Comparison of ENCODE assay signal across 34 cellular contexts in the genomic region with DNA sequence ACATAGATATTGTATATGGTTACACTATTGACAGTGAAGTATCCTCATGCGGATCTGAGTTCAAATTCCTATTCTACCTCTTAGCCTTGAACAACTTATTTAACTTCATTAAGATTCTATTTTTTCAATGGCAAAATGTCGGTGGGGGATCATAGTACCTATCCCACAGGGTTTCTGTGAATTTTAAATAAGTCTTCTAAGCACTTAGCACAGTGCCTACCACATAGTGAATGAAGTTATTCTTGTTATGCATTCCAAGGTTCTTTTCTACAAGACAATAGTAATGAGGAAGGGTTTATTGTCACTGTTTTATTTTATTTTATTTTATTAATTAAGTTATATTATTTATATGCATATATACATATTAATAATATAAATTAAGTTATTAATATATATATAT. TPM values are rescaled to one million over a fixed set of nuclear protein-coding genes. Genes with fewer than 3 reads are reported as not detected.
"Had no signal": no experiment of that assay in that cellular context is flagged by ENCODE, and none has a peak within 500 bp of the region (broad histone marks: within the 10 kb centered on the region; RNA-seq: fewer than 3 reads in every experiment).

No MANE protein-coding gene starts in this region.

- H3K27me3 ChIP-seq: brain microvascular endothelial cell, gastroesophageal sphincter, hepatocyte, right lobe of liver, tibial nerve had no signal

- H3K9me3 ChIP-seq: gastroesophageal sphincter, right lobe of liver, tibial nerve had no signal

- H3K4me2 ChIP-seq: hepatocyte had no signal

- H3K36me3 ChIP-seq: brain microvascular endothelial cell, gastroesophageal sphincter, right lobe of liver, tibial nerve had no signal

- H3K4me1 Mint-ChIP-seq: activated CD4-positive, alpha-beta memory T cell treated with anti-CD3 and anti-CD28 coated beads, Interleukin-2, amount 10 ng/mL, durations not matched to agents 7 days and 5 days; activated CD4-positive, alpha-beta T cell treated with anti-CD3 and anti-CD28 coated beads, Interleukin-2, amount 10 ng/mL, durations not matched to agents 7 days and 5 days; activated CD8-positive, alpha-beta memory T cell treated with anti-CD3 and anti-CD28 coated beads, Interleukin-2, amount 10 ng/mL, durations not matched to agents 7 days and 5 days; activated naive CD4-positive, alpha-beta T cell treated with anti-CD3 and anti-CD28 coated beads, Interleukin-2, amount 10 ng/mL, durations not matched to agents 7 days and 5 days; nephron had no signal

- H3K36me3 Mint-ChIP-seq: activated CD8-positive, alpha-beta memory T cell treated with anti-CD3 and anti-CD28 coated beads, Interleukin-2, amount 10 ng/mL, durations not matched to agents 7 days and 5 days; activated naive CD4-positive, alpha-beta T cell treated with anti-CD3 and anti-CD28 coated beads, Interleukin-2, amount 10 ng/mL, durations not matched to agents 7 days and 5 days had no signal

- H3K79me2 ChIP-seq: hepatocyte had no signal

- H3K4me3 ChIP-seq: coronary artery, gastroesophageal sphincter, hepatocyte, right lobe of liver, tibial nerve had no signal

- H3K4me1 ChIP-seq: gastroesophageal sphincter, right lobe of liver, tibial nerve had no signal

- FAIRE-seq: endothelial cell of umbilical vein, keratinocyte had no signal

- ATAC-seq: gastroesophageal sphincter, left cardiac atrium, right lobe of liver had no signal

- H2AFZ ChIP-seq: hepatocyte had no signal

- H3K9me3 Mint-ChIP-seq: activated CD4-positive, alpha-beta memory T cell treated with anti-CD3 and anti-CD28 coated beads, Interleukin-2, amount 10 ng/mL, durations not matched to agents 7 days and 5 days; activated CD4-positive, alpha-beta T cell treated with anti-CD3 and anti-CD28 coated beads, Interleukin-2, amount 10 ng/mL, durations not matched to agents 7 days and 5 days; activated naive CD4-positive, alpha-beta T cell treated with anti-CD3 and anti-CD28 coated beads, Interleukin-2, amount 10 ng/mL, durations not matched to agents 7 days and 5 days; activated T-helper 1 cell treated with anti-CD3 and anti-CD28 coated beads, Interleukin-12 subunit alpha, Interleukin-12 subunit beta, Interleukin-2, Interleukin-4 antibody, amounts not matched to agents 30 ng/mL and 10 ng/mL and 1 ng/mL, durations not matched to agents 14 hours and 24 hours and 36 hours; nephron; T-helper 2 cell treated with Interferon-gamma antibody and Interleukin-4, amounts not matched to agents 5 μg/mL and 100 μg/mL, for 36 hours had no signal

- H3K27ac ChIP-seq: brain microvascular endothelial cell, coronary artery, gastroesophageal sphincter, hepatocyte, right lobe of liver, tibial nerve had no signal

- DNase-seq: activated CD4-positive, alpha-beta memory T cell treated with anti-CD3 and anti-CD28 coated beads, Interleukin-2, amount 10 ng/mL, durations not matched to agents 7 days and 5 days; activated CD4-positive, alpha-beta T cell treated with anti-CD3 and anti-CD28 coated beads, Interleukin-2, amount 10 ng/mL, durations not matched to agents 7 days and 5 days; activated CD4-positive, CD25-positive, alpha-beta regulatory T cell; activated CD8-positive, alpha-beta memory T cell treated with anti-CD3 and anti-CD28 coated beads, Interleukin-2, amount 10 ng/mL, durations not matched to agents 7 days and 5 days; activated gamma-delta T cell; activated naive CD4-positive, alpha-beta T cell treated with anti-CD3 and anti-CD28 coated beads, Interleukin-2, amount 10 ng/mL, durations not matched to agents 7 days and 5 days; activated T-cell treated with anti-CD3 and anti-CD28 coated beads for 4 hours; aorta; brain microvascular endothelial cell; left cardiac atrium; mammary epithelial cell; right lobe of liver; stimulated activated CD4-positive, alpha-beta T cell treated with anti-CD3 and anti-CD28 coated beads, Interleukin-2, amount 100 ng/mL, for 48 hours; stimulated activated naive CD4-positive, alpha-beta T cell treated with Interleukin-2 at 50 U/mL for 16 hours had no signal

- H3K27me3 Mint-ChIP-seq: activated CD8-positive, alpha-beta memory T cell treated with anti-CD3 and anti-CD28 coated beads, Interleukin-2, amount 10 ng/mL, durations not matched to agents 7 days and 5 days had no signal

- H3K4me3 Mint-ChIP-seq: activated CD4-positive, alpha-beta memory T cell treated with anti-CD3 and anti-CD28 coated beads, Interleukin-2, amount 10 ng/mL, durations not matched to agents 7 days and 5 days; activated CD4-positive, alpha-beta T cell treated with anti-CD3 and anti-CD28 coated beads, Interleukin-2, amount 10 ng/mL, durations not matched to agents 7 days and 5 days; activated CD8-positive, alpha-beta memory T cell treated with anti-CD3 and anti-CD28 coated beads, Interleukin-2, amount 10 ng/mL, durations not matched to agents 7 days and 5 days; activated naive CD4-positive, alpha-beta T cell treated with anti-CD3 and anti-CD28 coated beads, Interleukin-2, amount 10 ng/mL, durations not matched to agents 7 days and 5 days; activated T-helper 1 cell treated with anti-CD3 and anti-CD28 coated beads, Interleukin-12 subunit alpha, Interleukin-12 subunit beta, Interleukin-2, Interleukin-4 antibody, amounts not matched to agents 30 ng/mL and 10 ng/mL and 1 ng/mL, durations not matched to agents 14 hours and 24 hours and 36 hours; nephron; T-helper 2 cell treated with Interferon-gamma antibody and Interleukin-4, amounts not matched to agents 5 μg/mL and 100 μg/mL, for 36 hours had no signal

- H3K27ac Mint-ChIP-seq: activated CD4-positive, alpha-beta memory T cell treated with anti-CD3 and anti-CD28 coated beads, Interleukin-2, amount 10 ng/mL, durations not matched to agents 7 days and 5 days; activated CD4-positive, alpha-beta T cell treated with anti-CD3 and anti-CD28 coated beads, Interleukin-2, amount 10 ng/mL, durations not matched to agents 7 days and 5 days; activated CD8-positive, alpha-beta memory T cell treated with anti-CD3 and anti-CD28 coated beads, Interleukin-2, amount 10 ng/mL, durations not matched to agents 7 days and 5 days; activated naive CD4-positive, alpha-beta T cell treated with anti-CD3 and anti-CD28 coated beads, Interleukin-2, amount 10 ng/mL, durations not matched to agents 7 days and 5 days; nephron; T-helper 2 cell treated with Interferon-gamma antibody and Interleukin-4, amounts not matched to agents 5 μg/mL and 100 μg/mL, for 36 hours had no signal

RNA-seq across cellular contexts. Expression of gene ENAM, which starts 8.8 kb away (rescaled TPM):
- total RNA-seq: activated CD4-positive, alpha-beta memory T cell treated with anti-CD3 and anti-CD28 coated beads, Interleukin-2, amount 10 ng/mL, durations not matched to agents 7 days and 5 days; activated CD8-positive, alpha-beta memory T cell treated with anti-CD3 and anti-CD28 coated beads, Interleukin-2, amount 10 ng/mL, durations not matched to agents 7 days and 5 days; activated T-helper 1 cell treated with anti-CD3 and anti-CD28 coated beads, Interleukin-12 subunit alpha, Interleukin-12 subunit beta, Interleukin-2, Interleukin-4 antibody, amounts not matched to agents 30 ng/mL and 10 ng/mL and 1 ng/mL, durations not matched to agents 14 hours and 24 hours and 36 hours; cerebellum; endothelial cell of umbilical vein; mammary epithelial cell; osteocyte; temporal lobe; tibial nerve had no signal

RNA-seq across cellular contexts. Expression of gene AMBN, which starts 27.7 kb away (rescaled TPM):
- total RNA-seq: activated CD4-positive, alpha-beta memory T cell treated with anti-CD3 and anti-CD28 coated beads, Interleukin-2, amount 10 ng/mL, durations not matched to agents 7 days and 5 days; activated CD4-positive, alpha-beta T cell treated with anti-CD3 and anti-CD28 coated beads, Interleukin-2, amount 10 ng/mL, durations not matched to agents 7 days and 5 days; activated CD8-positive, alpha-beta memory T cell treated with anti-CD3 and anti-CD28 coated beads, Interleukin-2, amount 10 ng/mL, durations not matched to agents 7 days and 5 days; activated T-helper 1 cell treated with anti-CD3 and anti-CD28 coated beads, Interleukin-12 subunit alpha, Interleukin-12 subunit beta, Interleukin-2, Interleukin-4 antibody, amounts not matched to agents 30 ng/mL and 10 ng/mL and 1 ng/mL, durations not matched to agents 14 hours and 24 hours and 36 hours; aorta; cardiac septum; cerebellum; endothelial cell of umbilical vein; fibroblast of lung; fibroblast of villous mesenchyme; gastroesophageal sphincter; hepatocyte; left cardiac atrium; liver; mammary epithelial cell; mucosa of gallbladder; osteocyte; posterior vena cava; right lobe of liver; skeletal muscle tissue; tibial nerve; ureter had no signal

RNA-seq across cellular contexts. Expression of gene JCHAIN, which starts 46.5 kb away (rescaled TPM):
- total RNA-seq: activated CD8-positive, alpha-beta memory T cell treated with anti-CD3 and anti-CD28 coated beads, Interleukin-2, amount 10 ng/mL, durations not matched to agents 7 days and 5 days; activated T-helper 1 cell treated with anti-CD3 and anti-CD28 coated beads, Interleukin-12 subunit alpha, Interleukin-12 subunit beta, Interleukin-2, Interleukin-4 antibody, amounts not matched to agents 30 ng/mL and 10 ng/mL and 1 ng/mL, durations not matched to agents 14 hours and 24 hours and 36 hours; endothelial cell of umbilical vein; hepatocyte; osteocyte; temporal lobe had no signal
